Comparison of ENCODE assay signal across 19 cellular contexts in genomic region chr5:136781464-136781863, GRCh38.
A peak's percentile ranks its signal among the peaks of the same experiment; 100 is the strongest.
DNase-seq lines count a peak whose midpoint lies in the region; TF ChIP-seq lines count a peak whose summit lies in the region.
"Had no signal": no experiment of that assay in that cellular context is flagged by ENCODE, and none has a peak within 500 bp of the region (broad histone marks: within the 10 kb centered on the region; RNA-seq: fewer than 3 reads in every experiment).

No MANE protein-coding gene starts in this region.

- H3K27ac ChIP-seq in CD4-positive, alpha-beta memory T cell (ENCODE audit: low read depth, low read length): no peak overlapping the region
- H3K27ac ChIP-seq: ovary had no signal

- H3K4me3 ChIP-seq in astrocyte of the spinal cord (ENCODE audit: low read depth, low read length): no peak overlapping the region
- no peak overlapping the region for H3K4me3 ChIP-seq in CD4-positive, alpha-beta memory T cell (ENCODE audit: low read length in 2 of 2)
- H3K4me3 ChIP-seq: ovary had no signal

- H3K9me3 Mint-ChIP-seq in HFFc6: no peaks in the 10 kb centered on the region
- H3K9me3 Mint-ChIP-seq in CD4-positive, alpha-beta memory T cell: peaks cover 0 to 3% (median 0%) of the 10 kb centered on the region in 8 donors
- H3K9me3 Mint-ChIP-seq: activated B cell treated with CpG ODN at 0.5 μM for 24 hours; activated CD4-positive, alpha-beta memory T cell treated with anti-CD3 and anti-CD28 coated beads, Interleukin-2, amount 10 ng/mL, durations not matched to agents 7 days and 5 days; endodermal cell had no signal

- H3K4me1 ChIP-seq in CD4-positive, alpha-beta memory T cell (ENCODE audit: insufficient read depth, low read length): no peaks in the 10 kb centered on the region

- no peaks in the 10 kb centered on the region for H3K27me3 Mint-ChIP-seq in HFFc6 (ENCODE audit: insufficient read depth)
- H3K27me3 Mint-ChIP-seq in CD4-positive, alpha-beta memory T cell: no peaks in the 10 kb centered on the region
- H3K27me3 Mint-ChIP-seq: activated B cell treated with CpG ODN at 0.5 μM for 24 hours; activated CD4-positive, alpha-beta memory T cell treated with anti-CD3 and anti-CD28 coated beads, Interleukin-2, amount 10 ng/mL, durations not matched to agents 7 days and 5 days had no signal

- H3K9me3 ChIP-seq in CD4-positive, alpha-beta memory T cell (ENCODE audit: control insufficient read depth in 1 of 2, low read length in 2 of 2): no peaks in the 10 kb centered on the region
- H3K9me3 ChIP-seq: ovary had no signal

- H3K36me3 Mint-ChIP-seq in HFFc6 (ENCODE audit: low read depth): no peaks in the 10 kb centered on the region
- H3K36me3 Mint-ChIP-seq in CD4-positive, alpha-beta memory T cell: no peaks in the 10 kb centered on the region

- intact Hi-C loops in CD4-positive, alpha-beta memory T cell (cut with micrococcal nuclease): no loop called here

- no peak for TF ChIP-seq CTCF in HFFc6 (IDR thresholded peaks at IDR 0.05)
- no peak for TF ChIP-seq CTCF in astrocyte of the spinal cord (IDR thresholded peaks at IDR 0.05; ENCODE audit: low read depth, low read length)

- peak overlapping the region; percentile 43 for H3K27ac Mint-ChIP-seq in HFFc6
- no peak overlapping the region for H3K27ac Mint-ChIP-seq in CD4-positive, alpha-beta memory T cell
- H3K27ac Mint-ChIP-seq: activated B cell treated with CpG ODN at 0.5 μM for 24 hours; activated CD4-positive, alpha-beta memory T cell treated with anti-CD3 and anti-CD28 coated beads, Interleukin-2, amount 10 ng/mL, durations not matched to agents 7 days and 5 days; endodermal cell had no signal

- H3K27me3 ChIP-seq in CD4-positive, alpha-beta memory T cell (ENCODE audit: insufficient read depth, low read length): no peaks in the 10 kb centered on the region
- H3K27me3 ChIP-seq: ovary had no signal

- POLR2A ChIA-PET in CD4-positive, alpha-beta memory T cell (lab: Charles Lee; ENCODE audit: partially characterized antibody): no interaction called here

- DNase-seq in AG08395 (ENCODE audit: low spot score) (peak; percentile 58), HFFc6 (peak; percentile 59), astrocyte of the spinal cord (ENCODE audit: low read depth, low spot score) (peak; percentile 63), kidney tubule cell (ENCODE audit: low spot score) (peak; percentile 3), NCI-H446 (lab: John Stamatoyannopoulos, UW) (no peak), NCI-H2107 treated with DMSO at 0.1 percent for 48 hours (lab: John Stamatoyannopoulos, UW; ENCODE audit: unreplicated experiment) (no peak)
- no peak for DNase-seq in stimulated activated CD4-positive, alpha-beta T cell treated with anti-CD3 and anti-CD28 coated beads, Interleukin-4, amount 100 ng/mL, for 24 hours
- DNase-seq in CD4-positive, alpha-beta memory T cell: no peak
- DNase-seq: activated B cell treated with CpG ODN at 0.5 μM for 24 hours; activated CD4-positive, alpha-beta memory T cell treated with anti-CD3 and anti-CD28 coated beads, Interleukin-2, amount 10 ng/mL, durations not matched to agents 7 days and 5 days; DND-41; endodermal cell; hippocampal formation; islet precursor cell; Kasumi-1; NCI-H748 treated with DMSO at 0.1 percent for 48 hours; OCI-M1; ovary; T-helper 2 cell had no signal

- no peaks in the 10 kb centered on the region for H3K36me3 ChIP-seq in CD4-positive, alpha-beta memory T cell (ENCODE audit: insufficient read depth, low read length)
- H3K36me3 ChIP-seq: ovary had no signal

- in situ Hi-C loops in astrocyte of the spinal cord (cut with HindIII; ENCODE audit: low sequenced_read_pairs): no loop called here

- CTCF ChIA-PET in CD4-positive, alpha-beta memory T cell (lab: Charles Lee; ENCODE audit: partially characterized antibody): no interaction called here

- peaks cover 41% of the 10 kb centered on the region for H3K4me1 Mint-ChIP-seq in HFFc6 (ENCODE audit: low read depth)
- no peaks in the 10 kb centered on the region for H3K4me1 Mint-ChIP-seq in CD4-positive, alpha-beta memory T cell
- H3K4me1 Mint-ChIP-seq: activated B cell treated with CpG ODN at 0.5 μM for 24 hours; activated CD4-positive, alpha-beta memory T cell treated with anti-CD3 and anti-CD28 coated beads, Interleukin-2, amount 10 ng/mL, durations not matched to agents 7 days and 5 days; endodermal cell had no signal

- peak overlapping the region; percentile 35; the same call in 1 of the 2 replicates for H3K4me3 Mint-ChIP-seq in HFFc6
- H3K4me3 Mint-ChIP-seq in CD4-positive, alpha-beta memory T cell: no peak overlapping the region
- H3K4me3 Mint-ChIP-seq: activated B cell treated with CpG ODN at 0.5 μM for 24 hours; activated CD4-positive, alpha-beta memory T cell treated with anti-CD3 and anti-CD28 coated beads, Interleukin-2, amount 10 ng/mL, durations not matched to agents 7 days and 5 days; endodermal cell had no signal

Comparison
In these comparisons a context has a peak if more than half of its experiments do, and no peak if none do; other contexts are left out.
1. DNase-seq: peak in AG08395 (single experiment), HFFc6 (single experiment), astrocyte of the spinal cord (single experiment) and kidney tubule cell (single experiment); none in stimulated activated CD4-positive, alpha-beta T cell treated with anti-CD3 and anti-CD28 coated beads, Interleukin-4, amount 100 ng/mL, for 24 hours (single experiment), CD4-positive, alpha-beta memory T cell (0 of 5), NCI-H446 (0 of 2) and NCI-H2107 treated with DMSO at 0.1 percent for 48 hours (single experiment).